In the genomic region with DNA sequence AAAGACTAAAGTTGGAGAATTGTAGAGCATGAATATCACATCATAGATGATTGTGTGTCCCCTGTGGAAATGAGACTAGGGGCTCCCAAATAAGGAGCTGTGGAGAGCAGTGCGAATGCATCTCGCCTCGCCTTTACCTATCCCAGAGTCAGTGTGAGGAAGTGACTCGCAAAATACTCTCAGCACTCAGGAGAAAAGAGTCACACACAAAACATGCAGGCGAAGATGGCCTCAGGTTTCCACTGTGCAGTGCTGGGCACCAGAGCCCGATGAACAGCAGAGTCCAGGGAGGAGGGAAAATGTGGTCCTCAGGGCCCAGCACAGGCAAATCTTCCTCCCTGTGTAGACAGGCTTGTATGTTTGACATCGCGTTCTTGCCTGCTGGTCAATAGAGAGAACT, we compare ENCODE assay signal across 1 cellular context.
TF ChIP-seq lines count a peak whose summit lies in the region.

No MANE protein-coding gene starts in this region.

TF ChIP-seq in GM23338, 12 proteins besides CTCF, POLR2A, EP300 and RAD21 (continued from another document):
- no peak for TF ChIP-seq POLR2AphosphoS5 (IDR thresholded peaks at IDR 0.05; ENCODE audit: low read depth)
- TF ChIP-seq NANOG (IDR thresholded peaks at IDR 0.05; ENCODE audit: borderline replicate concordance), result no peak
- TF ChIP-seq ZNF114 (CRISPR knock-in tag; IDR thresholded peaks at IDR 0.05), result no peak
- TF ChIP-seq JUNB (IDR thresholded peaks at IDR 0.05; ENCODE audit: unreplicated experiment), result no peak
- no peak for TF ChIP-seq ETS1 (IDR thresholded peaks at IDR 0.05)
- TF ChIP-seq, protein P1, sequence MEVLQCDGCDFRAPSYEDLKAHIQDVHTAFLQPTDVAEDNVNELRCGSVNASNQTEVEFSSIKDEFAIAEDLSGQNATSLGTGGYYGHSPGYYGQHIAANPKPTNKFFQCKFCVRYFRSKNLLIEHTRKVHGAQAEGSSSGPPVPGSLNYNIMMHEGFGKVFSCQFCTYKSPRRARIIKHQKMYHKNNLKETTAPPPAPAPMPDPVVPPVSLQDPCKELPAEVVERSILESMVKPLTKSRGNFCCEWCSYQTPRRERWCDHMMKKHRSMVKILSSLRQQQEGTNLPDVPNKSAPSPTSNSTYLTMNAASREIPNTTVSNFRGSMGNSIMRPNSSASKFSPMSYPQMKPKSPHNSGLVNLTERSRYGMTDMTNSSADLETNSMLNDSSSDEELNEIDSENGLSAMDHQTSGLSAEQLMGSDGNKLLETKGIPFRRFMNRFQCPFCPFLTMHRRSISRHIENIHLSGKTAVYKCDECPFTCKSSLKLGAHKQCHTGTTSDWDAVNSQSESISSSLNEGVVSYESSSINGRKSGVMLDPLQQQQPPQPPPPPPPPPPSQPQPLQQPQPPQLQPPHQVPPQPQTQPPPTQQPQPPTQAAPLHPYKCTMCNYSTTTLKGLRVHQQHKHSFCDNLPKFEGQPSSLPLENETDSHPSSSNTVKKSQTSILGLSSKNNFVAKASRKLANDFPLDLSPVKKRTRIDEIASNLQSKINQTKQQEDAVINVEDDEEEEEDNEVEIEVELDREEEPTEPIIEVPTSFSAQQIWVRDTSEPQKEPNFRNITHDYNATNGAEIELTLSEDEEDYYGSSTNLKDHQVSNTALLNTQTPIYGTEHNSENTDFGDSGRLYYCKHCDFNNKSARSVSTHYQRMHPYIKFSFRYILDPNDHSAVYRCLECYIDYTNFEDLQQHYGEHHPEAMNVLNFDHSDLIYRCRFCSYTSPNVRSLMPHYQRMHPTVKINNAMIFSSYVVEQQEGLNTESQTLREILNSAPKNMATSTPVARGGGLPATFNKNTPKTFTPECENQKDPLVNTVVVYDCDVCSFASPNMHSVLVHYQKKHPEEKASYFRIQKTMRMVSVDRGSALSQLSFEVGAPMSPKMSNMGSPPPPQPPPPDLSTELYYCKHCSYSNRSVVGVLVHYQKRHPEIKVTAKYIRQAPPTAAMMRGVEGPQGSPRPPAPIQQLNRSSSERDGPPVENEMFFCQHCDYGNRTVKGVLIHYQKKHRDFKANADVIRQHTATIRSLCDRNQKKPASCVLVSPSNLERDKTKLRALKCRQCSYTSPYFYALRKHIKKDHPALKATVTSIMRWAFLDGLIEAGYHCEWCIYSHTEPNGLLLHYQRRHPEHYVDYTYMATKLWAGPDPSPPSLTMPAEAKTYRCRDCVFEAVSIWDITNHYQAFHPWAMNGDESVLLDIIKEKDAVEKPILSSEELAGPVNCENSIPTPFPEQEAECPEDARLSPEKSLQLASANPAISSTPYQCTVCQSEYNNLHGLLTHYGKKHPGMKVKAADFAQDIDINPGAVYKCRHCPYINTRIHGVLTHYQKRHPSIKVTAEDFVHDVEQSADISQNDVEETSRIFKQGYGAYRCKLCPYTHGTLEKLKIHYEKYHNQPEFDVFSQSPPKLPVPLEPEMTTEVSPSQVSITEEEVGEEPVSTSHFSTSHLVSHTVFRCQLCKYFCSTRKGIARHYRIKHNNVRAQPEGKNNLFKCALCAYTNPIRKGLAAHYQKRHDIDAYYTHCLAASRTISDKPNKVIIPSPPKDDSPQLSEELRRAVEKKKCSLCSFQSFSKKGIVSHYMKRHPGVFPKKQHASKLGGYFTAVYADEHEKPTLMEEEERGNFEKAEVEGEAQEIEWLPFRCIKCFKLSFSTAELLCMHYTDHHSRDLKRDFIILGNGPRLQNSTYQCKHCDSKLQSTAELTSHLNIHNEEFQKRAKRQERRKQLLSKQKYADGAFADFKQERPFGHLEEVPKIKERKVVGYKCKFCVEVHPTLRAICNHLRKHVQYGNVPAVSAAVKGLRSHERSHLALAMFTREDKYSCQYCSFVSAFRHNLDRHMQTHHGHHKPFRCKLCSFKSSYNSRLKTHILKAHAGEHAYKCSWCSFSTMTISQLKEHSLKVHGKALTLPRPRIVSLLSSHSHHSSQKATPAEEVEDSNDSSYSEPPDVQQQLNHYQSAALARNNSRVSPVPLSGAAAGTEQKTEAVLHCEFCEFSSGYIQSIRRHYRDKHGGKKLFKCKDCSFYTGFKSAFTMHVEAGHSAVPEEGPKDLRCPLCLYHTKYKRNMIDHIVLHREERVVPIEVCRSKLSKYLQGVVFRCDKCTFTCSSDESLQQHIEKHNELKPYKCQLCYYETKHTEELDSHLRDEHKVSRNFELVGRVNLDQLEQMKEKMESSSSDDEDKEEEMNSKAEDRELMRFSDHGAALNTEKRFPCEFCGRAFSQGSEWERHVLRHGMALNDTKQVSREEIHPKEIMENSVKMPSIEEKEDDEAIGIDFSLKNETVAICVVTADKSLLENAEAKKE (CRISPR knock-in tag; IDR thresholded peaks at IDR 0.05), result no peak
- TF ChIP-seq EZH2phosphoT487 (IDR thresholded peaks at IDR 0.05; ENCODE audit: unreplicated experiment), result no peak
- no peak for TF ChIP-seq CREB1 (CRISPR knock-in tag; IDR thresholded peaks at IDR 0.05; ENCODE audit: low read depth)
- no peak for TF ChIP-seq ZNF331 (CRISPR knock-in tag; IDR thresholded peaks at IDR 0.05; ENCODE audit: low read depth)
- TF ChIP-seq STAT1 (IDR thresholded peaks at IDR 0.05; ENCODE audit: unreplicated experiment), result no peak
- no peak for TF ChIP-seq EZH2 (IDR thresholded peaks at IDR 0.05; ENCODE audit: low read depth, unreplicated experiment)
